In genomic region chr7:45126920-45127319, GRCh38 we compare ENCODE assay signal across 30 cellular contexts. TPM values are rescaled to one million over a fixed set of nuclear protein-coding genes. Genes with fewer than 3 reads are reported as not detected.
"Had no signal": no experiment of that assay in that cellular context is flagged by ENCODE, and none has a peak within 500 bp of the region (broad histone marks: within the 10 kb centered on the region; RNA-seq: fewer than 3 reads in every experiment).

No MANE protein-coding gene starts in this region.

- H3K27ac Mint-ChIP-seq: mesothelial cell of epicardium; naive B cell; nephron; progenitor cell of endocrine pancreas; stimulated activated memory B cell treated with anti-CD40 and anti-IgM and Interleukin-4, amounts not matched to agents 10 μg/mL and 1 μg/mL and 100 μg/mL, for 72 hours; stimulated activated naive CD8-positive, alpha-beta T cell treated with anti-CD3 and anti-CD28 coated beads, Interleukin-15, amount 100 ng/mL, for 72 hours; type B pancreatic cell had no signal

- H3K4me2 ChIP-seq: smooth muscle cell had no signal

- H2AFZ ChIP-seq: parathyroid adenoma had no signal

- H3K4me3 ChIP-seq: left ventricle myocardium inferior, lung, right atrium auricular region, right lobe of liver, smooth muscle cell, tibial nerve, uterus had no signal

- H3K27ac ChIP-seq: left ventricle myocardium inferior, neutrophil, parathyroid adenoma, right atrium auricular region, right lobe of liver, tibial nerve, uterus had no signal

- H3K36me3 ChIP-seq: left ventricle myocardium inferior, neutrophil, right atrium auricular region, right lobe of liver, tibial nerve, uterus had no signal

- H3K27me3 ChIP-seq: neutrophil, right atrium auricular region, right lobe of liver, tibial nerve, uterus had no signal

- H3K9me3 Mint-ChIP-seq: mesothelial cell of epicardium; naive B cell; nephron; neural crest cell; stimulated activated memory B cell treated with anti-CD40 and anti-IgM and Interleukin-4, amounts not matched to agents 10 μg/mL and 1 μg/mL and 100 μg/mL, for 72 hours; stimulated activated naive CD8-positive, alpha-beta T cell treated with anti-CD3 and anti-CD28 coated beads, Interleukin-15, amount 100 ng/mL, for 72 hours; type B pancreatic cell had no signal

- H3K4me1 Mint-ChIP-seq: mesothelial cell of epicardium, nephron had no signal

- H3K27me3 Mint-ChIP-seq: stimulated activated naive CD8-positive, alpha-beta T cell treated with anti-CD3 and anti-CD28 coated beads, Interleukin-15, amount 100 ng/mL, for 72 hours; type B pancreatic cell had no signal

- H3K4me3 Mint-ChIP-seq: mesothelial cell of epicardium; naive B cell; nephron; neural crest cell; stimulated activated memory B cell treated with anti-CD40 and anti-IgM and Interleukin-4, amounts not matched to agents 10 μg/mL and 1 μg/mL and 100 μg/mL, for 72 hours; stimulated activated naive CD8-positive, alpha-beta T cell treated with anti-CD3 and anti-CD28 coated beads, Interleukin-15, amount 100 ng/mL, for 72 hours; type B pancreatic cell had no signal

- H3K9me3 ChIP-seq: left ventricle myocardium inferior, neutrophil, right atrium auricular region, right lobe of liver, tibial nerve, uterus had no signal

- H3K4me1 ChIP-seq: left ventricle myocardium inferior, parathyroid adenoma, right atrium auricular region, right lobe of liver, tibial nerve, uterus had no signal

- ATAC-seq: right lobe of liver; stimulated activated memory B cell treated with anti-CD40 and anti-IgM and Interleukin-4, amounts not matched to agents 10 μg/mL and 1 μg/mL and 100 μg/mL, for 72 hours; stimulated activated naive CD8-positive, alpha-beta T cell treated with anti-CD3 and anti-CD28 coated beads, Interleukin-15, amount 100 ng/mL, for 72 hours had no signal

- H3K9ac ChIP-seq: parathyroid adenoma had no signal

- H3K36me3 Mint-ChIP-seq: mesothelial cell of epicardium; naive B cell; stimulated activated memory B cell treated with anti-CD40 and anti-IgM and Interleukin-4, amounts not matched to agents 10 μg/mL and 1 μg/mL and 100 μg/mL, for 72 hours; type B pancreatic cell had no signal

- DNase-seq: hypothalamus; islet precursor cell; left ventricle myocardium inferior; mesendoderm; naive B cell; occipital lobe; right lobe of liver; stimulated activated CD4-positive, alpha-beta T cell treated with anti-CD3 and anti-CD28 coated beads, Interleukin-1b, Interleukin-23, amount 100 ng/mL, for 48 hours; stimulated activated CD4-positive, alpha-beta T cell treated with anti-CD3 and anti-CD28 coated beads, Interleukin-2, amount 100 ng/mL, for 48 hours; stimulated activated CD4-positive, alpha-beta T cell treated with anti-CD3 and anti-CD28 coated beads, Interleukin-4, amount 100 ng/mL, for 4 hours; stimulated activated CD8-positive, alpha-beta memory T cell treated with anti-CD3 and anti-CD28 coated beads, Interleukin-4, amount 100 ng/mL, for 48 hours; stimulated activated naive CD4-positive, alpha-beta T cell treated with Interleukin-2 at 50 U/mL for 16 hours; stimulated activated naive CD8-positive, alpha-beta T cell treated with anti-CD3 and anti-CD28 coated beads, Interleukin-15, amount 100 ng/mL, for 72 hours; substantia nigra; uterus had no signal

RNA-seq across cellular contexts. Expression of gene RAMP3, which starts 30.7 kb away (rescaled TPM):
- total RNA-seq: kidney epithelial cell, mesothelial cell of epicardium, neural crest cell, osteocyte, progenitor cell of endocrine pancreas, pulmonary artery endothelial cell, smooth muscle cell had no signal
- polyA plus RNA-seq: smooth muscle cell had no signal
